8 cellular contexts compared by ENCODE assay signal in genomic region chr5:62233083-62234046, GRCh38.
DNase-seq lines count a peak whose midpoint lies in the region; ATAC-seq, FAIRE-seq and TF ChIP-seq lines count a peak whose summit lies in the region.
"Not testable (repeated sequence)": the region's sequence is repeated elsewhere in the genome, so short reads cannot be mapped to it uniquely, and the experiment has no call there.

No MANE protein-coding gene starts in this region.

- not testable (repeated sequence) for H3K36me3 ChIP-seq in PC-9 (ENCODE audit: low read depth); astrocyte (ENCODE audit: insufficient read depth, low read length)

- not testable (repeated sequence) for H3K4me1 Mint-ChIP-seq in astrocyte (ENCODE audit: low read depth, unreplicated experiment)

- not testable (repeated sequence) for TF ChIP-seq CTCF in PC-9 (conservative IDR thresholded peaks at IDR 0.05); astrocyte (IDR thresholded peaks at IDR 0.05; ENCODE audit: insufficient read depth, low read depth, low read length); retinal pigment epithelial cell (conservative IDR thresholded peaks at IDR 0.05; ENCODE audit: low read depth, low read length)

- not testable (repeated sequence) for H3K27me3 Mint-ChIP-seq in astrocyte (ENCODE audit: low read depth, unreplicated experiment)

- not testable (repeated sequence) for H3K27me3 ChIP-seq in PC-9 (ENCODE audit: insufficient read depth, low read depth); astrocyte (ENCODE audit: insufficient read depth, low read length)

- not testable (repeated sequence) for H3K27ac Mint-ChIP-seq in astrocyte (ENCODE audit: unreplicated experiment)

- FAIRE-seq in astrocyte (lab: Jason Lieb, UNC), result not testable (repeated sequence)

- peak overlapping the region; percentile 37 for H3K4me2 ChIP-seq in PC-9
- H3K4me2 ChIP-seq in astrocyte (ENCODE audit: low read length), result not testable (repeated sequence)

- H3K9me3 ChIP-seq in PC-9 (ENCODE audit: insufficient read depth, low read depth); astrocyte (ENCODE audit: insufficient read depth, low read depth, low read length): not testable (repeated sequence)

- not testable (repeated sequence) for H4K20me1 ChIP-seq in PC-9 (ENCODE audit: insufficient read depth); astrocyte (ENCODE audit: insufficient read depth, low read length)

- ATAC-seq in GM19452 (IDR thresholded peaks at IDR 0.05; ENCODE audit: unreplicated experiment) (peak; percentile 65), HG02642 (IDR thresholded peaks at IDR 0.05; ENCODE audit: poor library complexity, unreplicated experiment) (peak; percentile 60), HG03460 (IDR thresholded peaks at IDR 0.05; ENCODE audit: unreplicated experiment) (peak; percentile 71)

- not testable (repeated sequence) for H3K79me2 ChIP-seq in PC-9 (ENCODE audit: low read depth); astrocyte (ENCODE audit: insufficient read depth, low read length)

- BruUV-seq in PC-9 (replicated peaks; lab: Mats Ljungman, UMichigan), result not testable (repeated sequence)

- H3K9me2 ChIP-seq in PC-9 (ENCODE audit: insufficient read depth), result not testable (repeated sequence)

- not testable (repeated sequence) for H3K4me3 ChIP-seq in PC-9; astrocyte (ENCODE audit: insufficient read depth, low read depth, low read length); retinal pigment epithelial cell (ENCODE audit: low read length)

- H2AFZ ChIP-seq in PC-9; astrocyte (ENCODE audit: low read depth, low read length): not testable (repeated sequence)

- not testable (repeated sequence) for H3K4me3 Mint-ChIP-seq in astrocyte (ENCODE audit: unreplicated experiment)

- not testable (repeated sequence) for H3K9ac ChIP-seq in astrocyte (ENCODE audit: low read length)

- H3K36me3 Mint-ChIP-seq in astrocyte (ENCODE audit: low read depth, unreplicated experiment), result not testable (repeated sequence)

- peak overlapping the region; percentile 60 for H3K27ac ChIP-seq in PC-9
- not testable (repeated sequence) for H3K27ac ChIP-seq in astrocyte (ENCODE audit: low read depth, low read length)

- DNase-seq in EH (ENCODE audit: low read depth), result peak; percentile 54
- peak; percentile 29 to 82 for DNase-seq in PC-9
- DNase-seq in astrocyte (ENCODE audit: low read depth), result peak; percentile 23
- peak; percentile 27 for DNase-seq in foreskin melanocyte
- peak; percentile 49 for DNase-seq in retinal pigment epithelial cell (ENCODE audit: low read depth)

- POLR2A ChIA-PET in PC-9 (lab: Charles Lee; ENCODE audit: unreplicated experiment), result not testable (repeated sequence)

- H3K9me3 Mint-ChIP-seq in astrocyte (ENCODE audit: unreplicated experiment), result not testable (repeated sequence)

- peaks cover 10% of the 10 kb centered on the region for H3K4me1 ChIP-seq in PC-9 (replicated peaks; ENCODE audit: insufficient read depth)
- not testable (repeated sequence) for H3K4me1 ChIP-seq in astrocyte (ENCODE audit: insufficient read depth, low read length)

- not testable (repeated sequence) for H3F3A ChIP-seq in PC-9 (ENCODE audit: insufficient read depth, low read depth)

- CTCF ChIA-PET in PC-9 (lab: Charles Lee), result not testable (repeated sequence)

- intact Hi-C loops in PC-9 (cut with micrococcal nuclease; ENCODE audit: unreplicated experiment), result not testable (repeated sequence)
